ENCODE assay signal across 8 cellular contexts in the genomic region with DNA sequence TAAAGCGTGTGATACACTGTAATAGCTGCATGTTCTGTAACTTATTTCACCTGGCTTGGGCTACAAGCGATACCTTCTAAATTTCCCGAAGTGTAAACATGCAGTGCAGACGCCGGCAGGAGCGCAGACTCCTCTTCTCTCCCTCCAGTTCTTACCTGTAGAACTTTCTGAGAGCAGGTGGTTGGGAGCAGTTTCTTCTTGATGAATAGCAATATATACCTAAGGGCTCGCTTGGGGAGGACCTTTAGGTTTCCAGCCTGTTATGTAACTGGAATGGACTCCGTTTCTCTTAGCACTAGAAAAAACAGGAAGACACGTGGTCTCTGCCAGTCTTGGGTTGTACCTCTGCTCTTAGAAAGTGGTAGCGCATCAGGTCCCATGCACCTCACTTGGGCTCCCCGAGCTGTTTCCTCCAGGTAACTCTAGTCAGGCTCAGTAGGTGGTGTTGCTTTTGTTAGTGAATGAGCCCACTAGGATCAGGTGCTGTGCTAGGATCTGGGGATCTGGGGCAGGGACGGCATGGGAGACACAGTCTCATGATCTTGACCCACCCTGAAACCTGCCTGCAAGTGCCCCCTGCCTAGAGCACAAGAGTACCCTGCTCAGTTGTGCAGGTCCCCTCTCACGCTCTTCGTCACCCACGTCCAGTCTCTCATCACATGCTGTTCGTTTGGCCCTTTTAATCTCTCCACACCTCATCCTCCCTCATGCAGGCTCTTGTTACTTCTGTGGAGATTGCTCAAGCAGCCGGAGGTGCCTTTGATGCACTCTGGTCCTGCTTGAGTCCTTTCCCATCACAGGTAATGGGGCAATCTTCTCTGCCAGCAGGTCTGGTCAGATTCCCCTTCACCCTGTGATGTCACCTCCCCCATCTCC. TPM values are rescaled to one million over a fixed set of nuclear protein-coding genes. Genes with fewer than 3 reads are reported as not detected.
A peak's percentile ranks its signal among the peaks of the same experiment; 100 is the strongest.
DNase-seq lines count a peak whose midpoint lies in the region; ATAC-seq lines count a peak whose summit lies in the region.

No MANE protein-coding gene starts in this region.

- no peaks in the 10 kb centered on the region for H3K9me3 ChIP-seq in subcutaneous abdominal adipose tissue (ENCODE audit: control insufficient read depth in 5 of 5, low read length in 5 of 5)

- no peaks in the 10 kb centered on the region for H3K27me3 Mint-ChIP-seq in activated CD4-positive, alpha-beta memory T cell treated with anti-CD3 and anti-CD28 coated beads, Interleukin-2, amount 10 ng/mL, durations not matched to agents 7 days and 5 days

- POLR2A ChIA-PET in activated CD4-positive, alpha-beta memory T cell treated with anti-CD3 and anti-CD28 coated beads, Interleukin-2, amount 10 ng/mL, durations not matched to agents 7 days and 5 days (lab: Charles Lee) = interaction anchor here (1.4 to 1.7 kb wide), 2 partner anchors 13 to 83 kb away, joined by 7 to 12 read pairs; a partner anchor contains a TSS

- H3K4me3 ChIP-seq in subcutaneous abdominal adipose tissue (ENCODE audit: low read depth in 1 of 5, low read length in 5 of 5) = peak overlapping the region; percentile 61 to 81 (median 67)

- CTCF ChIA-PET in activated CD4-positive, alpha-beta memory T cell treated with anti-CD3 and anti-CD28 coated beads, Interleukin-2, amount 10 ng/mL, durations not matched to agents 7 days and 5 days (lab: Charles Lee) = no interaction called here

- H3K27me3 ChIP-seq in subcutaneous abdominal adipose tissue (ENCODE audit: control insufficient read depth in 5 of 5, insufficient read depth in 4 of 5, low read length in 5 of 5) = no peaks in the 10 kb centered on the region

- H3K36me3 ChIP-seq in subcutaneous abdominal adipose tissue (ENCODE audit: control insufficient read depth in 5 of 5, insufficient read depth in 5 of 5, low read length in 5 of 5) = peaks cover 0 to 7% (median 0%) of the 10 kb centered on the region in 5 donors

- no peaks in the 10 kb centered on the region for H3K9me3 Mint-ChIP-seq in activated CD4-positive, alpha-beta memory T cell treated with anti-CD3 and anti-CD28 coated beads, Interleukin-2, amount 10 ng/mL, durations not matched to agents 7 days and 5 days

- H3K4me1 ChIP-seq in subcutaneous abdominal adipose tissue (ENCODE audit: control insufficient read depth in 5 of 5, insufficient read depth in 5 of 5, low read length in 5 of 5) = peaks cover 34 to 74% (median 70%) of the 10 kb centered on the region in 5 donors

- ATAC-seq in GM19452 (IDR thresholded peaks at IDR 0.05; ENCODE audit: unreplicated experiment) = no peak

- H3K4me3 Mint-ChIP-seq in activated CD4-positive, alpha-beta memory T cell treated with anti-CD3 and anti-CD28 coated beads, Interleukin-2, amount 10 ng/mL, durations not matched to agents 7 days and 5 days = peak overlapping the region; percentile 84

- peak overlapping the region; percentile 42 for H3K27ac ChIP-seq in subcutaneous abdominal adipose tissue (ENCODE audit: low read depth, low read length)

- peak overlapping the region; percentile 48 to 71 (median 62) for H3K9ac ChIP-seq in subcutaneous abdominal adipose tissue (ENCODE audit: low read length in 5 of 5)

- peak; percentile 46 for DNase-seq in activated CD8-positive, alpha-beta memory T cell treated with anti-CD3 and anti-CD28 coated beads, Interleukin-2, amount 50 U/mL, for 48 hours
- no peak for DNase-seq in activated CD8-positive, alpha-beta memory T cell treated with anti-CD3 and anti-CD28 coated beads for 24 hours
- peak; percentile 40 for DNase-seq in activated CD4-positive, alpha-beta memory T cell treated with anti-CD3 and anti-CD28 coated beads, Interleukin-2, amount 10 ng/mL, durations not matched to agents 7 days and 5 days
- peak; percentile 45 for DNase-seq in islet precursor cell
- DNase-seq in NCI-H1105 (lab: John Stamatoyannopoulos, UW) = no peak
- DNase-seq in activated CD4-positive, CD25-positive, alpha-beta regulatory T cell treated with anti-CD3 and anti-CD28 coated beads, Interleukin-2, amount 50 U/mL, for 72 hours = no peak

- peaks cover 34% of the 10 kb centered on the region for H3K36me3 Mint-ChIP-seq in activated CD4-positive, alpha-beta memory T cell treated with anti-CD3 and anti-CD28 coated beads, Interleukin-2, amount 10 ng/mL, durations not matched to agents 7 days and 5 days (ENCODE audit: low read depth)

- peak overlapping the region; percentile 83 for H3K27ac Mint-ChIP-seq in activated CD4-positive, alpha-beta memory T cell treated with anti-CD3 and anti-CD28 coated beads, Interleukin-2, amount 10 ng/mL, durations not matched to agents 7 days and 5 days

- H3K4me1 Mint-ChIP-seq in activated CD4-positive, alpha-beta memory T cell treated with anti-CD3 and anti-CD28 coated beads, Interleukin-2, amount 10 ng/mL, durations not matched to agents 7 days and 5 days = peaks cover 65% of the 10 kb centered on the region

RNA-seq across cellular contexts. Expression of a gene that starts 2.8 kb away (rescaled TPM):
- 10 to 100 TPM; 34.3 to 36.6 TPM for total RNA-seq in activated CD4-positive, alpha-beta memory T cell treated with anti-CD3 and anti-CD28 coated beads, Interleukin-2, amount 10 ng/mL, durations not matched to agents 7 days and 5 days

Comparison
In these comparisons a context has a peak if more than half of its experiments do, and no peak if none do; other contexts are left out.
1. DNase-seq: peak in activated CD8-positive, alpha-beta memory T cell treated with anti-CD3 and anti-CD28 coated beads, Interleukin-2, amount 50 U/mL, for 48 hours (single experiment), activated CD4-positive, alpha-beta memory T cell treated with anti-CD3 and anti-CD28 coated beads, Interleukin-2, amount 10 ng/mL, durations not matched to agents 7 days and 5 days (single experiment) and islet precursor cell (single experiment); none in activated CD8-positive, alpha-beta memory T cell treated with anti-CD3 and anti-CD28 coated beads for 24 hours (single experiment), NCI-H1105 (single experiment) and activated CD4-positive, CD25-positive, alpha-beta regulatory T cell treated with anti-CD3 and anti-CD28 coated beads, Interleukin-2, amount 50 U/mL, for 72 hours (single experiment).